14 cellular contexts compared by ENCODE assay signal in genomic region chr12:130881046-130881445, GRCh38. TPM values are rescaled to one million over a fixed set of nuclear protein-coding genes. Genes with fewer than 3 reads are reported as not detected.
DNase-seq lines count a peak whose midpoint lies in the region; ATAC-seq and TF ChIP-seq lines count a peak whose summit lies in the region.
"Had no signal": no experiment of that assay in that cellular context is flagged by ENCODE, and none has a peak within 500 bp of the region (broad histone marks: within the 10 kb centered on the region; RNA-seq: fewer than 3 reads in every experiment).

No MANE protein-coding gene starts in this region.

- BruUV-seq in IMR-90 (replicated peaks; lab: Mats Ljungman, UMichigan): no TSS peak

- in situ Hi-C loops in IMR-90 (cut with MboI; ENCODE audit: low sequenced_read_pairs): no loop called here

- H3K27ac ChIP-seq in IMR-90 (ENCODE audit: insufficient read depth, low read length) (no peak overlapping the region), osteoblast (ENCODE audit: low read depth, low read length) (no peak overlapping the region)
- H3K27ac ChIP-seq: brain microvascular endothelial cell, coronary artery, stomach had no signal

- peaks cover 0 to 17% of the 10 kb centered on the region in 2 donors for H3K36me3 Mint-ChIP-seq in activated T-cell treated with anti-CD3 and anti-CD28 coated beads, Interleukin-2, amount 50 U/mL, for 72 hours (ENCODE audit: insufficient read depth in 2 of 2)
- peaks cover 16% of the 10 kb centered on the region for H3K36me3 Mint-ChIP-seq in central memory CD8-positive, alpha-beta T cell (ENCODE audit: insufficient read depth)

- intact Hi-C loops in IMR-90 (cut with micrococcal nuclease): no loop called here

- H4K91ac ChIP-seq in IMR-90 (ENCODE audit: insufficient read depth, low read depth, low read length): no peak overlapping the region

- WGBS in IMR-90 (ENCODE audit: extremely low coverage in 2 of 2, insufficient read length in 1 of 2), 2 experiments: no CpG with 5 or more reads among the region's 5 CpGs

- ATAC-seq in activated T-cell treated with anti-CD3 and anti-CD28 coated beads, Interleukin-2, amount 50 U/mL, for 72 hours (replicated peaks in 1 of 2): peak; percentile 4 to 6
- ATAC-seq in IMR-90 (ENCODE audit: low read depth) (no peak), HG02623 (IDR thresholded peaks at IDR 0.05; ENCODE audit: unreplicated experiment) (no peak), HG03457 (IDR thresholded peaks at IDR 0.05; ENCODE audit: unreplicated experiment) (no peak)
- no peak for ATAC-seq in central memory CD8-positive, alpha-beta T cell (replicated peaks; ENCODE audit: extremely low read depth, poor library complexity, severe bottlenecking)

- H2AK9ac ChIP-seq in IMR-90 (replicated peaks; ENCODE audit: low read depth, low read length, poor library complexity): no peak overlapping the region

- H3K4me3 ChIP-seq in IMR-90 (ENCODE audit: insufficient read depth, low read depth, low read length): no peak overlapping the region
- H3K4me3 ChIP-seq in osteoblast (ENCODE audit: insufficient read depth, low read length): no peak overlapping the region

- no peak for TF ChIP-seq POLR2A in IMR-90 (IDR thresholded peaks at IDR 0.05; ENCODE audit: low read depth, low read length)

- H3K4me1 ChIP-seq in IMR-90 (ENCODE audit: control insufficient read depth, insufficient read depth, low read length) (no peaks in the 10 kb centered on the region), osteoblast (ENCODE audit: insufficient read depth, low read length) (peaks cover 4% of the 10 kb centered on the region)

- H4K5ac ChIP-seq in IMR-90 (ENCODE audit: low read depth, low read length): no peak overlapping the region

- peaks cover 0 to 2% of the 10 kb centered on the region in 2 experiments; a peak in 1 of 4 replicates for H3K79me1 ChIP-seq in IMR-90 (ENCODE audit: low read depth in 1 of 2, low read length in 2 of 2)

- H2AFZ ChIP-seq in IMR-90 (replicated peaks; ENCODE audit: low read length, poor library complexity) (no peak overlapping the region), osteoblast (ENCODE audit: low read length) (no peak overlapping the region)

- peaks cover 42% of the 10 kb centered on the region for H3K4me1 Mint-ChIP-seq in activated T-cell treated with anti-CD3 and anti-CD28 coated beads, Interleukin-2, amount 50 U/mL, for 72 hours (ENCODE audit: low read depth)
- peaks cover 32% of the 10 kb centered on the region for H3K4me1 Mint-ChIP-seq in central memory CD8-positive, alpha-beta T cell

- H3K56ac ChIP-seq in IMR-90 (ENCODE audit: extremely low read depth, insufficient read depth, low read length): no peak overlapping the region

- H2BK20ac ChIP-seq in IMR-90 (ENCODE audit: low read depth, low read length): no peak overlapping the region

- CTCF ChIA-PET in IMR-90 (lab: Yijun Ruan, JAX): no interaction called here

- H3K9me1 ChIP-seq in IMR-90 (ENCODE audit: insufficient read depth, low read length): peaks cover 6% of the 10 kb centered on the region; the same call in 1 of the 2 replicates

- H4K20me1 ChIP-seq in IMR-90 (ENCODE audit: insufficient read depth, low read length) (peaks cover 7% of the 10 kb centered on the region; the same call in 1 of the 2 replicates), osteoblast (ENCODE audit: insufficient read depth, low read length) (peaks cover 7% of the 10 kb centered on the region)

- no peak overlapping the region for H4K8ac ChIP-seq in IMR-90 (ENCODE audit: low read depth in 2 of 2, low read length in 2 of 2)

- no peak for DNase-seq in activated T-cell treated with anti-CD3 and anti-CD28 coated beads, Interleukin-2, amount 50 U/mL, for 72 hours
- no peak for DNase-seq in activated T-cell treated with anti-CD3 and anti-CD28 coated beads, Interleukin-2, amount 50 U/mL, for 1 hour
- DNase-seq in IMR-90: no peak
- DNase-seq in central memory CD8-positive, alpha-beta T cell (ENCODE audit: low spot score in 2 of 2): no peak
- no peak for DNase-seq in osteoblast (ENCODE audit: insufficient read length, low spot score, missing footprints)
- DNase-seq in NOMO-1 treated with DMSO at 0.1 percent for 48 hours (lab: John Stamatoyannopoulos, UW; ENCODE audit: unreplicated experiment): no peak
- DNase-seq: brain microvascular endothelial cell, foreskin melanocyte, mesendoderm, NCI-H1436 treated with DMSO at 0.1 percent for 48 hours, stomach had no signal

- POLR2A ChIA-PET in IMR-90 (lab: Charles Lee; ENCODE audit: unreplicated experiment): no interaction called here

- no peak overlapping the region for H3K27ac Mint-ChIP-seq in activated T-cell treated with anti-CD3 and anti-CD28 coated beads, Interleukin-2, amount 50 U/mL, for 72 hours
- peak overlapping the region; percentile 0 for H3K27ac Mint-ChIP-seq in central memory CD8-positive, alpha-beta T cell (ENCODE audit: low read depth)

- no peaks in the 10 kb centered on the region for H3K9me3 ChIP-seq in IMR-90 (ENCODE audit: control insufficient read depth, insufficient read depth, low read length)
- H3K9me3 ChIP-seq in osteoblast (ENCODE audit: low read depth, low read length): no peaks in the 10 kb centered on the region
- H3K9me3 ChIP-seq: stomach had no signal

- H2BK5ac ChIP-seq in IMR-90 (ENCODE audit: low read depth, low read length, poor library complexity, severe bottlenecking): peak overlapping the region; percentile 87

- no peak overlapping the region for H2AK5ac ChIP-seq in IMR-90 (ENCODE audit: low read depth, low read length)

- H3K9ac ChIP-seq in IMR-90 (ENCODE audit: low read depth, low read length): no peak overlapping the region

- H3K36me3 ChIP-seq in IMR-90 (ENCODE audit: control insufficient read depth, insufficient read depth, low read length): peaks cover 2% of the 10 kb centered on the region; the same call in 1 of the 2 replicates
- H3K36me3 ChIP-seq in osteoblast (ENCODE audit: insufficient read depth, low read length): peaks cover 13% of the 10 kb centered on the region

- no peak for TF ChIP-seq RAD21 in IMR-90 (IDR thresholded peaks at IDR 0.05; ENCODE audit: low read length)

- no peak overlapping the region for H3K14ac ChIP-seq in IMR-90 (replicated peaks; ENCODE audit: low read depth, low read length)

- H3K4me2 ChIP-seq in IMR-90 (ENCODE audit: low read depth, low read length) (no peak overlapping the region), osteoblast (ENCODE audit: insufficient read depth, low read length) (peak overlapping the region; percentile 88)

- H3K27me3 Mint-ChIP-seq in activated T-cell treated with anti-CD3 and anti-CD28 coated beads, Interleukin-2, amount 50 U/mL, for 72 hours (ENCODE audit: low read depth): no peaks in the 10 kb centered on the region
- H3K27me3 Mint-ChIP-seq in central memory CD8-positive, alpha-beta T cell: no peaks in the 10 kb centered on the region

- no peak overlapping the region for H3K18ac ChIP-seq in IMR-90 (ENCODE audit: low read depth, low read length)

- dilution Hi-C loops in IMR-90 (cut with HindIII; ENCODE audit: low sequenced_read_pairs, unreplicated experiment): no loop called here

- no peak overlapping the region for H3K4ac ChIP-seq in IMR-90 (ENCODE audit: low read depth, low read length)

- no peak overlapping the region for H2BK15ac ChIP-seq in IMR-90 (ENCODE audit: low read depth, low read length)

- TF ChIP-seq CTCF in IMR-90 (conservative IDR thresholded peaks at IDR 0.05; ENCODE audit: low read depth, low read length): no peak
- no peak for TF ChIP-seq CTCF in osteoblast (IDR thresholded peaks at IDR 0.05; ENCODE audit: extremely low read depth, low read depth, low read length)

- no peak overlapping the region for H3K4me3 Mint-ChIP-seq in activated T-cell treated with anti-CD3 and anti-CD28 coated beads, Interleukin-2, amount 50 U/mL, for 72 hours
- H3K4me3 Mint-ChIP-seq in central memory CD8-positive, alpha-beta T cell: peak overlapping the region; percentile 77

- no peaks in the 10 kb centered on the region for H3K9me3 Mint-ChIP-seq in activated T-cell treated with anti-CD3 and anti-CD28 coated beads, Interleukin-2, amount 50 U/mL, for 72 hours
- H3K9me3 Mint-ChIP-seq in central memory CD8-positive, alpha-beta T cell: no peaks in the 10 kb centered on the region

- H2BK120ac ChIP-seq in IMR-90 (ENCODE audit: low read depth, low read length): no peak overlapping the region

- H3K23ac ChIP-seq in IMR-90 (ENCODE audit: low read depth, low read length): no peak overlapping the region

- H3K27me3 ChIP-seq in IMR-90 (ENCODE audit: control insufficient read depth, insufficient read depth, low read length) (no peaks in the 10 kb centered on the region), osteoblast (ENCODE audit: insufficient read depth, low read length) (no peaks in the 10 kb centered on the region)
- H3K27me3 ChIP-seq: brain microvascular endothelial cell, stomach had no signal

- no peaks in the 10 kb centered on the region for H3K79me2 ChIP-seq in osteoblast (ENCODE audit: insufficient read depth, low read length)

TF ChIP-seq in IMR-90, 13 proteins besides CTCF, POLR2A, EP300 and RAD21 (continues in another document):
- no peak for TF ChIP-seq RFX5 (IDR thresholded peaks at IDR 0.05; ENCODE audit: low read depth, low read length)
- TF ChIP-seq USF2 (IDR thresholded peaks at IDR 0.05; ENCODE audit: low read depth, low read length): no peak
- TF ChIP-seq FOS (IDR thresholded peaks at IDR 0.05; ENCODE audit: low read depth, low read length): no peak

RNA-seq across cellular contexts. Expression of gene RAN, which starts 9.2 kb away (rescaled TPM):
- 1,000 to 10,000 TPM; 1,100 to 1,397 TPM for total RNA-seq in activated T-cell treated with anti-CD3 and anti-CD28 coated beads, Interleukin-2, amount 50 U/mL, for 72 hours
- 898 and 910 TPM in 2 replicates for total RNA-seq in IMR-90 (2012; rRNA removed)
- polyA plus RNA-seq in IMR-90 (2012; rRNA removed): 984 and 1,062 TPM in 2 replicates
- 147 and 655 TPM in 2 replicates for polyA plus RNA-seq in IMR-90 (2012; cell fraction: cytosol; rRNA removed)
- polyA plus RNA-seq in IMR-90 (2012; cell fraction: nucleus; rRNA removed; ENCODE audit: low replicate concordance): 78.5 and 464 TPM in 2 replicates
- 355 and 436 TPM in 2 replicates for total RNA-seq in osteoblast

RNA-seq across cellular contexts. Expression of gene STX2, which starts 42.0 kb away (rescaled TPM):
- total RNA-seq in activated T-cell treated with anti-CD3 and anti-CD28 coated beads, Interleukin-2, amount 50 U/mL, for 72 hours: 10 to 100 TPM; 11.9 to 13.2 TPM
- 26.9 and 42.8 TPM in 2 replicates for total RNA-seq in IMR-90 (2012; rRNA removed)
- 26.9 and 32.5 TPM in 2 replicates for polyA plus RNA-seq in IMR-90 (2012; rRNA removed)
- 7.6 and 10.3 TPM in 2 replicates for polyA plus RNA-seq in IMR-90 (2012; cell fraction: cytosol; rRNA removed)
- polyA plus RNA-seq in IMR-90 (2012; cell fraction: nucleus; rRNA removed; ENCODE audit: low replicate concordance): 5.6 and 28.5 TPM in 2 replicates
- 31.2 and 43.8 TPM in 2 replicates for total RNA-seq in osteoblast

Comparison
In these comparisons a context has a peak if more than half of its experiments do, and no peak if none do; other contexts are left out.
1. ATAC-seq: peak in activated T-cell treated with anti-CD3 and anti-CD28 coated beads, Interleukin-2, amount 50 U/mL, for 72 hours (2 of 2); none in IMR-90 (single experiment), central memory CD8-positive, alpha-beta T cell (single experiment), HG02623 (single experiment) and HG03457 (single experiment).